Comparison of ENCODE assay signal across 27 cellular contexts in genomic region chr5:14467251-14467650, GRCh38.
"Had no signal": no experiment of that assay in that cellular context is flagged by ENCODE, and none has a peak within 500 bp of the region (broad histone marks: within the 10 kb centered on the region; RNA-seq: fewer than 3 reads in every experiment).

No MANE protein-coding gene starts in this region.

- H3K27me3 ChIP-seq: breast epithelium had no signal

- H3K4me2 ChIP-seq: KMS-11 had no signal

- H3K4me3 ChIP-seq: breast epithelium, SK-N-MC had no signal

- H3K9ac ChIP-seq: KMS-11 had no signal

- H3K9me3 ChIP-seq: breast epithelium had no signal

- H3K4me1 ChIP-seq: breast epithelium had no signal

- H3K36me3 ChIP-seq: breast epithelium had no signal

- DNase-seq: activated CD4-positive, alpha-beta memory T cell treated with anti-CD3 and anti-CD28 coated beads for 36 hours; activated CD4-positive, alpha-beta T cell treated with anti-CD3 and anti-CD28 coated beads, Interleukin-2, amount 10 ng/mL, durations not matched to agents 7 days and 5 days; activated CD4-positive, CD25-positive, alpha-beta regulatory T cell; activated CD8-positive, alpha-beta memory T cell treated with anti-CD3 and anti-CD28 coated beads for 24 hours; activated gamma-delta T cell treated with Interleukin-2 at 50 U/mL for 16 hours; activated naive CD4-positive, alpha-beta T cell treated with anti-CD3 and anti-CD28 coated beads, Interleukin-2, amount 10 ng/mL, durations not matched to agents 7 days and 5 days; activated naive CD8-positive, alpha-beta T cell treated with anti-CD3 and anti-CD28 coated beads for 36 hours; activated T-cell treated with anti-CD3 and anti-CD28 coated beads, Interleukin-2, amount 50 U/mL, for 4 hours; anterior cingulate cortex; caudate nucleus; NCI-H1092; NCI-H1417; NCI-H1930; NCI-H2107; NCI-H2171 treated with DMSO at 0.1 percent for 48 hours; NCI-H226; NCI-H526 treated with DMSO at 0.1 percent for 48 hours; NCI-H82; RPMI8226; T-helper 17 cell; T-helper 9 cell had no signal

- ATAC-seq: activated T-cell treated with anti-CD3 and anti-CD28 coated beads, Interleukin-2, amount 50 U/mL, for 4 hours; Panc1; Right ventricle myocardium inferior; T-helper 17 cell had no signal

- H3K27ac ChIP-seq: breast epithelium, KMS-11, SK-N-MC, VCaP had no signal
